17 cellular contexts compared by ENCODE assay signal in genomic region chr2:201915446-201915845, GRCh38.
A peak's percentile ranks its signal among the peaks of the same experiment; 100 is the strongest.
DNase-seq lines count a peak whose midpoint lies in the region; ATAC-seq, FAIRE-seq and TF ChIP-seq lines count a peak whose summit lies in the region.
"Had no signal": no experiment of that assay in that cellular context is flagged by ENCODE, and none has a peak within 500 bp of the region (broad histone marks: within the 10 kb centered on the region; RNA-seq: fewer than 3 reads in every experiment).

No MANE protein-coding gene starts in this region.

- intact Hi-C loops in HepG2 (cut with micrococcal nuclease; ENCODE audit: unreplicated experiment) (no loop called here), right lobe of liver (cut with DNase I) (no loop called here)

- H3K79me2 ChIP-seq in HepG2 (ENCODE audit: insufficient read depth, low read length) (no peaks in the 10 kb centered on the region), OCI-LY3 (ENCODE audit: low read length) (no peaks in the 10 kb centered on the region), GM23248 (ENCODE audit: insufficient read depth) (no peaks in the 10 kb centered on the region)

- no peaks in the 10 kb centered on the region; a peak in 1 of 5 replicates for H3K36me3 ChIP-seq in HepG2 (replicated peaks in 1 of 2; ENCODE audit: control insufficient read depth in 1 of 2, insufficient read depth in 2 of 2, low read length in 2 of 2)
- no peaks in the 10 kb centered on the region for H3K36me3 ChIP-seq in right lobe of liver
- no peaks in the 10 kb centered on the region for H3K36me3 ChIP-seq in OCI-LY3 (replicated peaks; ENCODE audit: low read depth, low read length)
- H3K36me3 ChIP-seq in GM23248 (ENCODE audit: low read depth): no peaks in the 10 kb centered on the region

- H3K4me1 ChIP-seq in HepG2 (ENCODE audit: insufficient read depth, low read length) (0 out of 2 replicates have a peak, but pooled peaks cover 9% of the 10 kb centered on the region), right lobe of liver (no peaks in the 10 kb centered on the region), OCI-LY3 (ENCODE audit: low read length) (peaks cover 10% of the 10 kb centered on the region), GM23248 (ENCODE audit: insufficient read depth) (peaks cover under 1% of the 10 kb centered on the region; the same call in 1 of the 2 replicates)

- H3K4me3 ChIP-seq in HepG2 (replicated peaks in 1 of 3; ENCODE audit: insufficient read depth in 1 of 3, low read depth in 2 of 3, low read length in 3 of 3): no peak overlapping the region
- H3K4me3 ChIP-seq in right lobe of liver: no peak overlapping the region
- H3K4me3 ChIP-seq in OCI-LY3 (ENCODE audit: low read length): no peak overlapping the region
- no peak overlapping the region for H3K4me3 ChIP-seq in GM23248
- H3K4me3 ChIP-seq: SK-N-MC, smooth muscle cell had no signal

- no TSS peak for BruUV-seq in HepG2 (replicated peaks; lab: Mats Ljungman, UMichigan)

- no peak overlapping the region for H3K27ac ChIP-seq in HepG2 (ENCODE audit: extremely low read length, insufficient read depth, low read length)
- H3K27ac ChIP-seq in right lobe of liver: no peak overlapping the region
- no peak overlapping the region for H3K27ac ChIP-seq in OCI-LY3 (ENCODE audit: low read length)
- no peak overlapping the region for H3K27ac ChIP-seq in GM23248
- H3K27ac ChIP-seq: KMS-11, SK-N-MC had no signal

- ATAC-seq in HepG2: peak; percentile 84
- no peak for ATAC-seq in right lobe of liver
- ATAC-seq in HG03108 (IDR thresholded peaks at IDR 0.05; ENCODE audit: unreplicated experiment): peak; percentile 63

- POLR2A ChIA-PET in HepG2 (lab: Yijun Ruan, JAX): no interaction called here

- in situ Hi-C loops in HepG2 (cut with HindIII; ENCODE audit: extremely low pct_ligation_motif_present, low pct_unique_long_range_greater_than_20kb) (no loop called here), GM23248 (cut with MboI) (no loop called here)

- H2AFZ ChIP-seq in HepG2 (ENCODE audit: low read length) (no peak overlapping the region), OCI-LY3 (ENCODE audit: low read depth, low read length) (no peak overlapping the region), GM23248 (no peak overlapping the region)

- H3K27me3 ChIP-seq in HepG2 (ENCODE audit: control insufficient read depth in 1 of 2, insufficient read depth in 2 of 2, low read length in 2 of 2): peaks cover 0 to 16% of the 10 kb centered on the region in 2 experiments; a peak in 2 of 5 replicates
- H3K27me3 ChIP-seq in right lobe of liver: no peaks in the 10 kb centered on the region
- H3K27me3 ChIP-seq in OCI-LY3 (ENCODE audit: low read depth, low read length): no peaks in the 10 kb centered on the region
- no peaks in the 10 kb centered on the region for H3K27me3 ChIP-seq in GM23248 (replicated peaks; ENCODE audit: insufficient read depth)

- no peak for DNase-seq in HepG2 (ENCODE audit: low spot score)
- DNase-seq in right lobe of liver: no peak
- DNase-seq in GM23248: no peak
- DNase-seq in activated CD8-positive, alpha-beta memory T cell treated with anti-CD3 and anti-CD28 coated beads for 24 hours: no peak
- no peak for DNase-seq in activated T-cell treated with anti-CD3 and anti-CD28 coated beads, Interleukin-2, amount 50 U/mL, for 1 hour
- no peak for DNase-seq in NCI-H2171 treated with DMSO at 0.1 percent for 48 hours (lab: John Stamatoyannopoulos, UW)
- DNase-seq: activated CD4-positive, alpha-beta T cell treated with anti-CD3 and anti-CD28 coated beads, Interleukin-2, amount 50 U/mL, for 4 hours; NCI-H510A treated with DMSO at 0.1 percent for 48 hours; nephron progenitor cell; stimulated activated CD8-positive, alpha-beta memory T cell treated with anti-CD3 and anti-CD28 coated beads, Interleukin-4, amount 100 ng/mL, for 48 hours had no signal

- no peaks in the 10 kb centered on the region for H4K20me1 ChIP-seq in HepG2 (ENCODE audit: insufficient read depth, low read length)
- no peaks in the 10 kb centered on the region for H4K20me1 ChIP-seq in OCI-LY3 (ENCODE audit: insufficient read depth, low read length)
- no peaks in the 10 kb centered on the region for H4K20me1 ChIP-seq in GM23248 (ENCODE audit: insufficient read depth)

- H3K9ac ChIP-seq in HepG2 (ENCODE audit: insufficient read depth, low read depth, low read length) (no peak overlapping the region), OCI-LY3 (ENCODE audit: low read length) (no peak overlapping the region), GM23248 (no peak overlapping the region)
- H3K9ac ChIP-seq: KMS-11 had no signal

- TF ChIP-seq CTCF in HepG2 (CRISPR knock-in tag; IDR thresholded peaks at IDR 0.05) (no peak), right lobe of liver (IDR thresholded peaks at IDR 0.05) (no peak), OCI-LY3 (IDR thresholded peaks at IDR 0.05; ENCODE audit: low read depth, low read length) (peak; percentile 29)

- no peaks in the 10 kb centered on the region for H3F3A ChIP-seq in GM23248 (ENCODE audit: insufficient read depth)

- H3K4me2 ChIP-seq in HepG2 (ENCODE audit: low read depth, low read length) (no peak overlapping the region), OCI-LY3 (ENCODE audit: low read length) (peak overlapping the region; percentile 11; the same call in 1 of the 2 replicates), GM23248 (ENCODE audit: unreplicated experiment) (no peak overlapping the region)
- H3K4me2 ChIP-seq: KMS-11, smooth muscle cell had no signal

- TF ChIP-seq POLR2A in HepG2 (IDR thresholded peaks at IDR 0.05; ENCODE audit: insufficient read depth in 1 of 2, low read depth in 2 of 2, low read length in 2 of 2) (no peak), right lobe of liver (IDR thresholded peaks at IDR 0.05) (no peak)

- TF ChIP-seq EP300 in HepG2 (IDR thresholded peaks at IDR 0.05; ENCODE audit: low read depth in 2 of 2, low read length in 2 of 2) (no peak), HepG2 (CRISPR knock-in tag; IDR thresholded peaks at IDR 0.05; ENCODE audit: borderline replicate concordance) (no peak)

- no peaks in the 10 kb centered on the region for H3K9me2 ChIP-seq in GM23248 (ENCODE audit: insufficient read depth)

- H3K9me3 ChIP-seq in HepG2 (ENCODE audit: low read length) (no peaks in the 10 kb centered on the region), right lobe of liver (no peaks in the 10 kb centered on the region), OCI-LY3 (ENCODE audit: insufficient read depth, low read length) (no peaks in the 10 kb centered on the region), GM23248 (ENCODE audit: low read depth) (no peaks in the 10 kb centered on the region)

- 21% methylated on average over 3 of the region's 3 CpGs for WGBS in HepG2 (ENCODE audit: low lambda C conversion rate)
- WGBS in right lobe of liver (ENCODE audit: insufficient coverage, low coverage, low lambda C conversion rate, missing lambda C conversion rate): 85% methylated on average over 3 of the region's 3 CpGs
- 67 to 68% methylated on average over 3 of the region's 3 CpGs for WGBS in GM23248 (ENCODE audit: low coverage in 1 of 2, low lambda C conversion rate in 2 of 2, missing lambda C conversion rate in 2 of 2), 2 experiments

- TF ChIP-seq RAD21 in HepG2 (CRISPR knock-in tag; IDR thresholded peaks at IDR 0.05): no peak

- FAIRE-seq in HepG2 (lab: Jason Lieb, UNC): no peak
- FAIRE-seq: A204.1, islet of Langerhans had no signal

- CTCF ChIA-PET in HepG2 (lab: Yijun Ruan, JAX; ENCODE audit: low intra/inter-chr PET ratio, low total read pairs): no interaction called here

TF ChIP-seq in HepG2, 621 proteins besides CTCF, POLR2A, EP300 and RAD21 (continues in another document):
- TF ChIP-seq GTF2F1 (IDR thresholded peaks at IDR 0.05; ENCODE audit: low read length) (no peak), PCBP2 (optimal IDR thresholded peaks at IDR 0.05; ENCODE audit: low read depth, low read length, poor library complexity, severe bottlenecking) (no peak), ZNF333 (CRISPR knock-in tag; IDR thresholded peaks at IDR 0.05; ENCODE audit: borderline replicate concordance) (no peak), MXD1 (CRISPR knock-in tag; IDR thresholded peaks at IDR 0.05) (no peak), NCOA2 (CRISPR knock-in tag; IDR thresholded peaks at IDR 0.05) (no peak), SMARCC2 (IDR thresholded peaks at IDR 0.05) (no peak), MTA3 (CRISPR knock-in tag; IDR thresholded peaks at IDR 0.05) (no peak), TEAD3 (CRISPR knock-in tag; optimal IDR thresholded peaks at IDR 0.05; ENCODE audit: borderline replicate concordance) (no peak), SIN3A (IDR thresholded peaks at IDR 0.05; ENCODE audit: borderline replicate concordance, low read depth, low read length) (no peak), ZNF121 (CRISPR knock-in tag; IDR thresholded peaks at IDR 0.05) (no peak), HNRNPL (IDR thresholded peaks at IDR 0.05; ENCODE audit: low read depth, low read length) (no peak), ZNF879 (CRISPR knock-in tag; IDR thresholded peaks at IDR 0.05) (no peak), NR2F2 (IDR thresholded peaks at IDR 0.05; ENCODE audit: borderline replicate concordance, low read depth) (no peak), THAP9 (CRISPR knock-in tag; IDR thresholded peaks at IDR 0.05; ENCODE audit: borderline replicate concordance) (no peak)

Comparison
In these comparisons a context has a peak if more than half of its experiments do, and no peak if none do; other contexts are left out.
1. ATAC-seq: peak in HepG2 (single experiment) and HG03108 (single experiment); none in right lobe of liver (0 of 4).